ENCODE assay signal across 1 cellular context in genomic region chr11:31827458-31828206, GRCh38.
TF ChIP-seq lines count a peak whose summit lies in the region.

No MANE protein-coding gene starts in this region.

TF ChIP-seq in endothelial cell of umbilical vein, 7 proteins besides CTCF, POLR2A, EP300 and RAD21:
- no peak for TF ChIP-seq JUN (IDR thresholded peaks at IDR 0.05; ENCODE audit: borderline replicate concordance, insufficient read depth, insufficient read length, low read depth)
- TF ChIP-seq POLR2AphosphoS5 (IDR thresholded peaks at IDR 0.05; ENCODE audit: insufficient read depth, low read depth, low read length): no peak
- TF ChIP-seq FOS (IDR thresholded peaks at IDR 0.05; ENCODE audit: borderline replicate concordance, insufficient read depth, low read length): no peak
- TF ChIP-seq MYC (IDR thresholded peaks at IDR 0.05; ENCODE audit: low read depth, low read length): no peak
- TF ChIP-seq GATA2 (IDR thresholded peaks at IDR 0.05; ENCODE audit: insufficient read depth, insufficient read length, low read depth, low read length): no peak
- no peak for TF ChIP-seq EZH2 (IDR thresholded peaks at IDR 0.05; ENCODE audit: borderline replicate concordance, low read depth, low read length, severe bottlenecking)
